ENCODE assay signal across 9 cellular contexts in the genomic region with DNA sequence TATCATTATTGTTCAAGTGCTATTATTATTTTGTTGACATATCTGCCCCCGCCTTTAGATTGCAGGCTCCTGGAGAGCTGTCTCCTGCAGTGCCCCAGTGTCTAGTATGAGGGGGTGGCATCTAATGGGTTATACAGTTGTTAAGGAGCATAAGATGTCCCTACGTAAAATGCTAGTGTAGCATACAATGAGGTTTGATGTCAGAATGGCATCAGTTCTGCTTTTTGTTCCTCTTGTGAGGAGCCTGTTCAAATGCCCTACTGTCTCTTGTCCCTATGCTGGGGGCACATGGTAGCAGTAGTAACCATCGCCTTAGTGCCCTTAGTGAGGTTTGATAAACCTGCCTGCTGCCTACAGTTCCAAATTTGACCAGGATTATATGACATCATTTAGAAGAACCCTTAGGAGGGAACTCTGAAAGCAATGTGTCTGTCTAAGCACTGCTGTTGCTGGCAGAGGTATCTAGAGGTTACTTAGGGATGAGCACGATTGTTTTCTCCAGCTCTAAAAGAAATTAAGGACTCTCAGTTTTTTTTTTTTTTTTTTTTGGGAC. TPM values are rescaled to one million over a fixed set of nuclear protein-coding genes. Genes with fewer than 3 reads are reported as not detected.
DNase-seq lines count a peak whose midpoint lies in the region; ATAC-seq, FAIRE-seq and TF ChIP-seq lines count a peak whose summit lies in the region.
"Had no signal": no experiment of that assay in that cellular context is flagged by ENCODE, and none has a peak within 500 bp of the region (broad histone marks: within the 10 kb centered on the region; RNA-seq: fewer than 3 reads in every experiment).

No MANE protein-coding gene starts in this region.

- no peaks in the 10 kb centered on the region for H3K36me3 ChIP-seq in Loucy (ENCODE audit: insufficient read depth, low read length)

- H3F3A ChIP-seq in Loucy (ENCODE audit: low read depth): peaks cover 4% of the 10 kb centered on the region; the same call in 1 of the 2 replicates

- H3K9ac ChIP-seq in Loucy (ENCODE audit: low read depth, low read length, poor library complexity, severe bottlenecking): peak overlapping the region; percentile 9

- no peak for TF ChIP-seq POLR2A in H54 (IDR thresholded peaks at IDR 0.05; ENCODE audit: low read depth, low read length)

- no peaks in the 10 kb centered on the region for H3K9me3 ChIP-seq in Loucy (ENCODE audit: insufficient read depth, low read depth, low read length)

- peak overlapping the region; percentile 20 to 58 for H3K4me3 Mint-ChIP-seq in activated T-cell treated with anti-CD3 and anti-CD28 coated beads, Interleukin-2, amount 50 U/mL, for 72 hours
- H3K4me3 Mint-ChIP-seq in natural killer cell treated with Interleukin-12 subunit alpha and Interleukin-12 subunit beta and Interleukin-15 and Interleukin-18, amount 100 ng/mL, for 72 hours: peak overlapping the region; percentile 42
- H3K4me3 Mint-ChIP-seq in osteocyte (ENCODE audit: unreplicated experiment): no peak overlapping the region

- no peaks in the 10 kb centered on the region for H4K20me1 ChIP-seq in Loucy (ENCODE audit: insufficient read depth, low read length, poor library complexity, severe bottlenecking)

- H2AFZ ChIP-seq in Loucy (ENCODE audit: low read length): peak overlapping the region; percentile 46; the same call in 1 of the 2 replicates

- no peaks in the 10 kb centered on the region for H3K27me3 Mint-ChIP-seq in activated T-cell treated with anti-CD3 and anti-CD28 coated beads, Interleukin-2, amount 50 U/mL, for 72 hours (ENCODE audit: low read depth)
- no peaks in the 10 kb centered on the region for H3K27me3 Mint-ChIP-seq in natural killer cell treated with Interleukin-12 subunit alpha and Interleukin-12 subunit beta and Interleukin-15 and Interleukin-18, amount 100 ng/mL, for 72 hours
- H3K27me3 Mint-ChIP-seq in osteocyte (ENCODE audit: unreplicated experiment): no peaks in the 10 kb centered on the region

- peak overlapping the region; percentile 91 for H3K27ac Mint-ChIP-seq in activated T-cell treated with anti-CD3 and anti-CD28 coated beads, Interleukin-2, amount 50 U/mL, for 72 hours
- H3K27ac Mint-ChIP-seq in natural killer cell treated with Interleukin-12 subunit alpha and Interleukin-12 subunit beta and Interleukin-15 and Interleukin-18, amount 100 ng/mL, for 72 hours: peak overlapping the region; percentile 60 to 86
- no peak overlapping the region for H3K27ac Mint-ChIP-seq in osteocyte (ENCODE audit: unreplicated experiment)

- H3K4me1 ChIP-seq in Loucy (ENCODE audit: insufficient read depth, low read length, poor library complexity, severe bottlenecking): peaks cover 53% of the 10 kb centered on the region

- H3K4me2 ChIP-seq in Loucy (ENCODE audit: low read depth, low read length, poor library complexity, severe bottlenecking): peak overlapping the region; percentile 60

- peaks cover 50% of the 10 kb centered on the region for H3K4me1 Mint-ChIP-seq in activated T-cell treated with anti-CD3 and anti-CD28 coated beads, Interleukin-2, amount 50 U/mL, for 72 hours (ENCODE audit: low read depth)
- peaks cover 29 to 35% of the 10 kb centered on the region in 2 donors for H3K4me1 Mint-ChIP-seq in natural killer cell treated with Interleukin-12 subunit alpha and Interleukin-12 subunit beta and Interleukin-15 and Interleukin-18, amount 100 ng/mL, for 72 hours (ENCODE audit: low read depth in 2 of 2)
- H3K4me1 Mint-ChIP-seq in osteocyte (ENCODE audit: unreplicated experiment): peaks cover 5% of the 10 kb centered on the region

- no peak for ATAC-seq in activated T-cell treated with anti-CD3 and anti-CD28 coated beads, Interleukin-2, amount 50 U/mL, for 72 hours (replicated peaks in 1 of 2)
- no peak for ATAC-seq in natural killer cell treated with Interleukin-12 subunit alpha and Interleukin-12 subunit beta and Interleukin-15 and Interleukin-18, amount 100 ng/mL, for 72 hours

- DNase-seq in activated T-cell treated with anti-CD3 and anti-CD28 coated beads, Interleukin-2, amount 50 U/mL, for 72 hours: no peak
- DNase-seq in activated T-cell treated with anti-CD3 and anti-CD28 coated beads, Interleukin-2, amount 50 U/mL, for 48 hours: no peak
- DNase-seq in H54 (ENCODE audit: insufficient read length, low spot score) (no peak), osteocyte (ENCODE audit: extremely low spot score, unreplicated experiment) (no peak), glomerular visceral epithelial cell (ENCODE audit: extremely low spot score) (no peak), NCI-H510A (lab: John Stamatoyannopoulos, UW) (no peak)
- no peak for DNase-seq in natural killer cell treated with Interleukin-12 subunit alpha and Interleukin-12 subunit beta and Interleukin-15 and Interleukin-18, amount 100 ng/mL, for 72 hours (ENCODE audit: low spot score)

- no peaks in the 10 kb centered on the region for H3K27me3 ChIP-seq in Loucy (ENCODE audit: insufficient read depth, low read length, poor library complexity, severe bottlenecking)

- no peaks in the 10 kb centered on the region for H3K9me3 Mint-ChIP-seq in activated T-cell treated with anti-CD3 and anti-CD28 coated beads, Interleukin-2, amount 50 U/mL, for 72 hours
- H3K9me3 Mint-ChIP-seq in natural killer cell treated with Interleukin-12 subunit alpha and Interleukin-12 subunit beta and Interleukin-15 and Interleukin-18, amount 100 ng/mL, for 72 hours: no peaks in the 10 kb centered on the region
- no peaks in the 10 kb centered on the region for H3K9me3 Mint-ChIP-seq in osteocyte (ENCODE audit: unreplicated experiment)

- H3K4me3 ChIP-seq in Loucy (ENCODE audit: low read length, poor library complexity, severe bottlenecking): peak overlapping the region; percentile 32

- TF ChIP-seq CTCF in Loucy (conservative IDR thresholded peaks at IDR 0.05; ENCODE audit: low read length) (no peak), osteocyte (IDR thresholded peaks at IDR 0.05) (no peak)

- no peaks in the 10 kb centered on the region for H3K9me2 ChIP-seq in Loucy (replicated peaks; ENCODE audit: low read depth, low read length)

- peaks cover 44% of the 10 kb centered on the region for H3K79me2 ChIP-seq in Loucy (ENCODE audit: insufficient read depth, low read length)

- no peaks in the 10 kb centered on the region for H3K36me3 Mint-ChIP-seq in activated T-cell treated with anti-CD3 and anti-CD28 coated beads, Interleukin-2, amount 50 U/mL, for 72 hours (ENCODE audit: insufficient read depth in 2 of 2)
- no peaks in the 10 kb centered on the region for H3K36me3 Mint-ChIP-seq in natural killer cell treated with Interleukin-12 subunit alpha and Interleukin-12 subunit beta and Interleukin-15 and Interleukin-18, amount 100 ng/mL, for 72 hours
- no peaks in the 10 kb centered on the region for H3K36me3 Mint-ChIP-seq in osteocyte (ENCODE audit: unreplicated experiment)

- FAIRE-seq in H54 (lab: Jason Lieb, UNC): peak; percentile 61
- FAIRE-seq: endothelial cell of umbilical vein had no signal

RNA-seq across cellular contexts. Expression of gene CREM, which starts 9.7 kb away (rescaled TPM):
- total RNA-seq in activated T-cell treated with anti-CD3 and anti-CD28 coated beads, Interleukin-2, amount 50 U/mL, for 72 hours: 100 to 1,000 TPM; 215 to 250 TPM
- total RNA-seq in natural killer cell treated with Interleukin-12 subunit alpha and Interleukin-12 subunit beta and Interleukin-15 and Interleukin-18, amount 100 ng/mL, for 72 hours: 100 to 1,000 TPM; 119 to 127 TPM
- 31.4 and 31.5 TPM in 2 replicates for total RNA-seq in osteocyte

RNA-seq across cellular contexts. Expression of gene CUL2, which starts 46.2 kb away (rescaled TPM):
- total RNA-seq in activated T-cell treated with anti-CD3 and anti-CD28 coated beads, Interleukin-2, amount 50 U/mL, for 72 hours: 10 to 100 TPM; 33.7 to 37.9 TPM
- 10 to 100 TPM; 42.8 to 45.7 TPM for total RNA-seq in natural killer cell treated with Interleukin-12 subunit alpha and Interleukin-12 subunit beta and Interleukin-15 and Interleukin-18, amount 100 ng/mL, for 72 hours
- total RNA-seq in osteocyte: 33.6 and 34.3 TPM in 2 replicates
